Comparison of ENCODE assay signal across 10 cellular contexts in genomic region chr2:126664639-126665038, GRCh38. TPM values are rescaled to one million over a fixed set of nuclear protein-coding genes. Genes with fewer than 3 reads are reported as not detected.
DNase-seq lines count a peak whose midpoint lies in the region; ATAC-seq and TF ChIP-seq lines count a peak whose summit lies in the region.
"Had no signal": no experiment of that assay in that cellular context is flagged by ENCODE, and none has a peak within 500 bp of the region (broad histone marks: within the 10 kb centered on the region; RNA-seq: fewer than 3 reads in every experiment).

No MANE protein-coding gene starts in this region.

- no peaks in the 10 kb centered on the region for H3K9me3 ChIP-seq in CD4-positive, CD25-positive, alpha-beta regulatory T cell (ENCODE audit: control insufficient read depth in 2 of 2, low read length in 2 of 2)

- H3K36me3 ChIP-seq in CD4-positive, CD25-positive, alpha-beta regulatory T cell (ENCODE audit: control insufficient read depth, insufficient read depth, low read length) = peaks cover 9% of the 10 kb centered on the region

- H3K4me3 ChIP-seq in CD4-positive, CD25-positive, alpha-beta regulatory T cell (ENCODE audit: low read depth, low read length) = peak overlapping the region; percentile 52
- H3K4me3 ChIP-seq: SK-N-MC had no signal

- peaks cover 64% of the 10 kb centered on the region for H3K4me1 ChIP-seq in CD4-positive, CD25-positive, alpha-beta regulatory T cell (ENCODE audit: control insufficient read depth, insufficient read depth, low read length, poor library complexity, severe bottlenecking)

- no peaks in the 10 kb centered on the region for H3K27me3 Mint-ChIP-seq in CD4-positive, CD25-positive, alpha-beta regulatory T cell
- H3K27me3 Mint-ChIP-seq in nephron progenitor cell (ENCODE audit: low read depth, poor library complexity) = peaks cover 4% of the 10 kb centered on the region

- peak overlapping the region; percentile 76 for H3K27ac ChIP-seq in CD4-positive, CD25-positive, alpha-beta regulatory T cell (ENCODE audit: insufficient read depth, low read length, poor library complexity, severe bottlenecking)
- H3K27ac ChIP-seq: SK-N-MC had no signal

- no peak for TF ChIP-seq CTCF in nephron progenitor cell (IDR thresholded peaks at IDR 0.05)

- no peak for DNase-seq in CD4-positive, CD25-positive, alpha-beta regulatory T cell
- DNase-seq in activated naive CD4-positive, alpha-beta T cell treated with anti-CD3 and anti-CD28 coated beads, Interleukin-2, amount 50 U/mL, for 72 hours (ENCODE audit: low spot score in 2 of 2) = no peak
- no peak for DNase-seq in NCI-H82 treated with DMSO at 0.1 percent for 48 hours (lab: John Stamatoyannopoulos, UW; ENCODE audit: unreplicated experiment)
- no peak for DNase-seq in activated gamma-delta T cell treated with Interleukin-2 at 50 U/mL for 16 hours
- no peak for DNase-seq in nephron progenitor cell
- DNase-seq in Ammon's horn (ENCODE audit: low spot score) = no peak
- DNase-seq: IMR-90 had no signal

- H3K36me3 Mint-ChIP-seq in CD4-positive, CD25-positive, alpha-beta regulatory T cell = peaks cover 28% of the 10 kb centered on the region
- peaks cover 16 to 58% of the 10 kb centered on the region in 2 donors for H3K36me3 Mint-ChIP-seq in activated naive CD4-positive, alpha-beta T cell treated with anti-CD3 and anti-CD28 coated beads, Interleukin-2, amount 50 U/mL, for 72 hours
- H3K36me3 Mint-ChIP-seq in nephron progenitor cell (ENCODE audit: low read depth) = peaks cover 29% of the 10 kb centered on the region

- no peaks in the 10 kb centered on the region for H3K27me3 ChIP-seq in CD4-positive, CD25-positive, alpha-beta regulatory T cell (ENCODE audit: control insufficient read depth, insufficient read depth, low read length)

- no peaks in the 10 kb centered on the region for H3K9me3 Mint-ChIP-seq in CD4-positive, CD25-positive, alpha-beta regulatory T cell
- H3K9me3 Mint-ChIP-seq in activated naive CD4-positive, alpha-beta T cell treated with anti-CD3 and anti-CD28 coated beads, Interleukin-2, amount 50 U/mL, for 72 hours = no peaks in the 10 kb centered on the region
- no peaks in the 10 kb centered on the region for H3K9me3 Mint-ChIP-seq in nephron progenitor cell

- ATAC-seq in CD4-positive, CD25-positive, alpha-beta regulatory T cell (ENCODE audit: low read depth in 2 of 2) = no peak
- peak; percentile 40 for ATAC-seq in GM19324 (IDR thresholded peaks at IDR 0.05; ENCODE audit: low FRiP score, unreplicated experiment)
- ATAC-seq in HG03039 (IDR thresholded peaks at IDR 0.05; ENCODE audit: unreplicated experiment) = peak; percentile 23
- ATAC-seq in activated naive CD4-positive, alpha-beta T cell treated with anti-CD3 and anti-CD28 coated beads, Interleukin-2, amount 50 U/mL, for 72 hours = no peak

- H3K4me1 Mint-ChIP-seq in CD4-positive, CD25-positive, alpha-beta regulatory T cell = peaks cover 25 to 94% (median 57%) of the 10 kb centered on the region in 4 donors
- peaks cover 99% of the 10 kb centered on the region for H3K4me1 Mint-ChIP-seq in nephron progenitor cell

- H3K27ac Mint-ChIP-seq in CD4-positive, CD25-positive, alpha-beta regulatory T cell = peak overlapping the region; percentile 94 to 96 (median 96)
- H3K27ac Mint-ChIP-seq in activated naive CD4-positive, alpha-beta T cell treated with anti-CD3 and anti-CD28 coated beads, Interleukin-2, amount 50 U/mL, for 72 hours = peak overlapping the region; percentile 98 to 100
- H3K27ac Mint-ChIP-seq in nephron progenitor cell = no peak overlapping the region

- peak overlapping the region; percentile 70 to 86 (median 76) for H3K4me3 Mint-ChIP-seq in CD4-positive, CD25-positive, alpha-beta regulatory T cell
- H3K4me3 Mint-ChIP-seq in nephron progenitor cell = no peak overlapping the region

RNA-seq across cellular contexts. Expression of gene GYPC, which starts 8.7 kb away (rescaled TPM):
- 75.2 TPM for total RNA-seq in CD4-positive, CD25-positive, alpha-beta regulatory T cell
- 100 to 1,000 TPM; 157 to 210 (median 190) TPM for polyA plus RNA-seq in CD4-positive, CD25-positive, alpha-beta regulatory T cell
- total RNA-seq in activated naive CD4-positive, alpha-beta T cell treated with anti-CD3 and anti-CD28 coated beads, Interleukin-2, amount 50 U/mL, for 72 hours = 100 to 1,000 TPM; 111 to 161 TPM

Comparison
In these comparisons a context has a peak if more than half of its experiments do, and no peak if none do; other contexts are left out.
1. ATAC-seq: peak in GM19324 (single experiment) and HG03039 (single experiment); none in CD4-positive, CD25-positive, alpha-beta regulatory T cell (0 of 2) and activated naive CD4-positive, alpha-beta T cell treated with anti-CD3 and anti-CD28 coated beads, Interleukin-2, amount 50 U/mL, for 72 hours (0 of 2).